In genomic region chr2:233275223-233275622, GRCh38 we compare ENCODE assay signal across 18 cellular contexts. TPM values are rescaled to one million over a fixed set of nuclear protein-coding genes. Genes with fewer than 3 reads are reported as not detected.
A peak's percentile ranks its signal among the peaks of the same experiment; 100 is the strongest.
DNase-seq lines count a peak whose midpoint lies in the region; ATAC-seq and TF ChIP-seq lines count a peak whose summit lies in the region.
"Had no signal": no experiment of that assay in that cellular context is flagged by ENCODE, and none has a peak within 500 bp of the region (broad histone marks: within the 10 kb centered on the region; RNA-seq: fewer than 3 reads in every experiment).

No MANE protein-coding gene starts in this region.

- no peaks in the 10 kb centered on the region for H3K9me3 ChIP-seq in CD4-positive, alpha-beta T cell (ENCODE audit: control insufficient read depth, low read length)
- no peaks in the 10 kb centered on the region for H3K9me3 ChIP-seq in prostate gland
- H3K9me3 ChIP-seq: Peyer's patch had no signal

- TF ChIP-seq CTCF in CD4-positive, alpha-beta T cell (IDR thresholded peaks at IDR 0.05), result no peak
- no peak for TF ChIP-seq CTCF in prostate gland (IDR thresholded peaks at IDR 0.05)

- intact Hi-C loops in activated CD4-positive, alpha-beta T cell treated with anti-CD3 and anti-CD28 coated beads for 36 hours (cut with DNase I, micrococcal nuclease), result no loop called here
- intact Hi-C loops in CD4-positive, alpha-beta T cell (cut with DNase I, micrococcal nuclease), result loop anchor here in 1 of 2 experiments (10.0 kb wide), 1 partner anchor 580 kb away; the partner anchor contains the start of gene HJURP
- intact Hi-C loops in prostate gland (cut with DNase I), result no loop called here

- H3K36me3 ChIP-seq in prostate gland, result peaks cover 0 to 4% of the 10 kb centered on the region in 2 donors

- no peaks in the 10 kb centered on the region for H3K9me3 Mint-ChIP-seq in activated CD4-positive, alpha-beta T cell treated with anti-CD3 and anti-CD28 coated beads for 36 hours (ENCODE audit: low read depth)
- H3K9me3 Mint-ChIP-seq in CD4-positive, alpha-beta T cell, result no peaks in the 10 kb centered on the region
- H3K9me3 Mint-ChIP-seq in T-helper 2 cell treated with Interferon-gamma antibody and Interleukin-4, amounts not matched to agents 5 μg/mL and 100 μg/mL, for 36 hours, result no peaks in the 10 kb centered on the region

- 72% methylated on average over 4 of the region's 4 CpGs for WGBS in prostate gland

- no peak for TF ChIP-seq POLR2A in prostate gland (IDR thresholded peaks at IDR 0.05)

- no peak for DNase-seq in activated CD4-positive, alpha-beta T cell treated with anti-CD3 and anti-CD28 coated beads for 36 hours
- DNase-seq in activated CD4-positive, alpha-beta T cell treated with anti-CD3 and anti-CD28 coated beads for 48 hours, result no peak
- DNase-seq in CD4-positive, alpha-beta T cell, result no peak
- DNase-seq in cerebellar cortex (ENCODE audit: low spot score), result peak; percentile 71
- no peak for DNase-seq in prostate gland (ENCODE audit: low spot score)
- no peak for DNase-seq in T-helper 2 cell treated with Interferon-gamma antibody and Interleukin-4, amounts not matched to agents 5 μg/mL and 100 μg/mL, for 36 hours (ENCODE audit: low spot score)
- DNase-seq in SW480 (ENCODE audit: low spot score), result no peak
- DNase-seq: 8988T, DMS53, GF-D8, MM.1S, NCI-H1048, NCI-H1417 treated with DMSO at 0.1 percent for 48 hours, NCI-H187, NCI-H446, NCI-H526 had no signal

- H3K36me3 Mint-ChIP-seq in activated CD4-positive, alpha-beta T cell treated with anti-CD3 and anti-CD28 coated beads for 36 hours (ENCODE audit: low read depth), result peaks cover 74% of the 10 kb centered on the region
- H3K36me3 Mint-ChIP-seq in CD4-positive, alpha-beta T cell (ENCODE audit: low read depth), result peaks cover 97% of the 10 kb centered on the region
- H3K36me3 Mint-ChIP-seq in T-helper 2 cell treated with Interferon-gamma antibody and Interleukin-4, amounts not matched to agents 5 μg/mL and 100 μg/mL, for 36 hours (ENCODE audit: low read depth), result peaks cover 79% of the 10 kb centered on the region

- peaks cover 2% of the 10 kb centered on the region for H3K4me1 ChIP-seq in prostate gland (replicated peaks)

- peak overlapping the region; percentile 47 for H3K27ac Mint-ChIP-seq in activated CD4-positive, alpha-beta T cell treated with anti-CD3 and anti-CD28 coated beads for 36 hours
- peak overlapping the region; percentile 97 for H3K27ac Mint-ChIP-seq in CD4-positive, alpha-beta T cell
- H3K27ac Mint-ChIP-seq in T-helper 2 cell treated with Interferon-gamma antibody and Interleukin-4, amounts not matched to agents 5 μg/mL and 100 μg/mL, for 36 hours, result no peak overlapping the region

- no peak overlapping the region for H3K4me3 Mint-ChIP-seq in activated CD4-positive, alpha-beta T cell treated with anti-CD3 and anti-CD28 coated beads for 36 hours
- no peak overlapping the region for H3K4me3 Mint-ChIP-seq in CD4-positive, alpha-beta T cell
- no peak overlapping the region for H3K4me3 Mint-ChIP-seq in T-helper 2 cell treated with Interferon-gamma antibody and Interleukin-4, amounts not matched to agents 5 μg/mL and 100 μg/mL, for 36 hours

- H3K27me3 Mint-ChIP-seq in activated CD4-positive, alpha-beta T cell treated with anti-CD3 and anti-CD28 coated beads for 36 hours, result no peaks in the 10 kb centered on the region
- no peaks in the 10 kb centered on the region for H3K27me3 Mint-ChIP-seq in CD4-positive, alpha-beta T cell
- no peaks in the 10 kb centered on the region for H3K27me3 Mint-ChIP-seq in T-helper 2 cell treated with Interferon-gamma antibody and Interleukin-4, amounts not matched to agents 5 μg/mL and 100 μg/mL, for 36 hours (ENCODE audit: low read depth)

- no peaks in the 10 kb centered on the region for H3K27me3 ChIP-seq in CD4-positive, alpha-beta T cell (ENCODE audit: control insufficient read depth, insufficient read depth, low read length)
- no peaks in the 10 kb centered on the region for H3K27me3 ChIP-seq in prostate gland (replicated peaks; ENCODE audit: insufficient read depth)
- H3K27me3 ChIP-seq: Peyer's patch had no signal

- POLR2A ChIA-PET in activated CD4-positive, alpha-beta T cell treated with anti-CD3 and anti-CD28 coated beads for 36 hours (lab: Charles Lee), result no interaction called here
- POLR2A ChIA-PET in CD4-positive, alpha-beta T cell (lab: Charles Lee), result no interaction called here

- no peak overlapping the region for H3K27ac ChIP-seq in CD4-positive, alpha-beta T cell (ENCODE audit: low read depth, low read length)
- H3K27ac ChIP-seq in prostate gland, result peak overlapping the region; percentile 62 to 88
- H3K27ac ChIP-seq: Peyer's patch had no signal

- CTCF ChIA-PET in activated CD4-positive, alpha-beta T cell treated with anti-CD3 and anti-CD28 coated beads for 36 hours (lab: Charles Lee), result interaction anchor here (1.5 to 1.8 kb wide), 2 partner anchors 19 to 169 kb away, joined by 3 to 8 read pairs; no protein-coding TSS in a partner anchor
- CTCF ChIA-PET in CD4-positive, alpha-beta T cell (lab: Charles Lee), result no interaction called here

- peaks cover 31% of the 10 kb centered on the region for H3K4me1 Mint-ChIP-seq in activated CD4-positive, alpha-beta T cell treated with anti-CD3 and anti-CD28 coated beads for 36 hours
- peaks cover 58% of the 10 kb centered on the region for H3K4me1 Mint-ChIP-seq in CD4-positive, alpha-beta T cell (ENCODE audit: low read depth)
- peaks cover 28% of the 10 kb centered on the region for H3K4me1 Mint-ChIP-seq in T-helper 2 cell treated with Interferon-gamma antibody and Interleukin-4, amounts not matched to agents 5 μg/mL and 100 μg/mL, for 36 hours (ENCODE audit: low read depth)

- H3K4me3 ChIP-seq in prostate gland, result no peak overlapping the region
- H3K4me3 ChIP-seq: Peyer's patch had no signal

- ATAC-seq in activated CD4-positive, alpha-beta T cell treated with anti-CD3 and anti-CD28 coated beads for 36 hours, result no peak
- no peak for ATAC-seq in CD4-positive, alpha-beta T cell (ENCODE audit: poor library complexity)

RNA-seq across cellular contexts. Expression of gene ATG16L1, which starts 23.8 kb away (rescaled TPM):
- 10 to 100 TPM; 23.0 to 24.6 TPM for total RNA-seq in activated CD4-positive, alpha-beta T cell treated with anti-CD3 and anti-CD28 coated beads for 36 hours
- total RNA-seq in CD4-positive, alpha-beta T cell, result 100 to 1,000 TPM; 134 to 135 TPM
- 10 to 100 TPM; 58.3 to 67.7 TPM for total RNA-seq in prostate gland

RNA-seq across cellular contexts. Expression of gene SAG, which starts 32.4 kb away (rescaled TPM):
- total RNA-seq in activated CD4-positive, alpha-beta T cell treated with anti-CD3 and anti-CD28 coated beads for 36 hours, result under 1 TPM in 1 of 2 experiments, not detected in 1; 0.39 TPM
- under 1 TPM; 0.03 to 0.22 TPM for total RNA-seq in CD4-positive, alpha-beta T cell
- total RNA-seq in prostate gland, result under 1 TPM in 1 of 2 donors, not detected in 1; 0.45 TPM
- total RNA-seq: LHCN-M2, Peyer's patch had no signal
